In genomic region chr1:57281324-57281723, GRCh38 we compare ENCODE assay signal across 20 cellular contexts.
DNase-seq lines count a peak whose midpoint lies in the region; ATAC-seq, FAIRE-seq and TF ChIP-seq lines count a peak whose summit lies in the region.
"Had no signal": no experiment of that assay in that cellular context is flagged by ENCODE, and none has a peak within 500 bp of the region (broad histone marks: within the 10 kb centered on the region; RNA-seq: fewer than 3 reads in every experiment).

No MANE protein-coding gene starts in this region.

- FAIRE-seq in HTR-8/SVneo (lab: Jason Lieb, UNC), result no peak
- FAIRE-seq: H54 had no signal

- CTCF ChIA-PET in GM10248 (lab: Yijun Ruan, JAX), result no interaction called here

- H3K27me3 Mint-ChIP-seq in osteocyte (ENCODE audit: unreplicated experiment), result peaks cover 15% of the 10 kb centered on the region
- H3K27me3 Mint-ChIP-seq in activated T-helper 2 cell treated with anti-CD3 and anti-CD28 coated beads, Interferon-gamma antibody, Interleukin-2, Interleukin-4, amounts not matched to agents 10 μg/mL and 5 μg/mL and 100 μg/mL, durations not matched to agents 14 hours and 24 hours and 36 hours (ENCODE audit: low read depth), result peaks cover 2% of the 10 kb centered on the region

- ATAC-seq in SK-N-SH treated with all-trans-retinoic acid at 6 μM for 48 hours (no peak), foreskin keratinocyte (no peak), HG03139 (IDR thresholded peaks at IDR 0.05; ENCODE audit: unreplicated experiment) (no peak)

- H3K36me3 ChIP-seq in HUES48 (ENCODE audit: control insufficient read depth, insufficient read depth, low read length), result no peaks in the 10 kb centered on the region
- H3K36me3 ChIP-seq: SJCRH30 had no signal

- H3K4me3 Mint-ChIP-seq in osteocyte (ENCODE audit: unreplicated experiment), result no peak overlapping the region
- no peak overlapping the region for H3K4me3 Mint-ChIP-seq in activated T-helper 2 cell treated with anti-CD3 and anti-CD28 coated beads, Interferon-gamma antibody, Interleukin-2, Interleukin-4, amounts not matched to agents 10 μg/mL and 5 μg/mL and 100 μg/mL, durations not matched to agents 14 hours and 24 hours and 36 hours (ENCODE audit: low read depth)
- H3K4me3 Mint-ChIP-seq: HFFc6 had no signal

- H3K9ac ChIP-seq in HUES48 (ENCODE audit: low read depth, low read length), result no peak overlapping the region

- intact Hi-C loops in activated T-helper 2 cell treated with anti-CD3 and anti-CD28 coated beads, Interferon-gamma antibody, Interleukin-2, Interleukin-4, amounts not matched to agents 10 μg/mL and 5 μg/mL and 100 μg/mL, durations not matched to agents 14 hours and 24 hours and 36 hours (cut with micrococcal nuclease), result no loop called here

- H3K27ac Mint-ChIP-seq in osteocyte (ENCODE audit: unreplicated experiment), result no peak overlapping the region
- H3K27ac Mint-ChIP-seq in activated T-helper 2 cell treated with anti-CD3 and anti-CD28 coated beads, Interferon-gamma antibody, Interleukin-2, Interleukin-4, amounts not matched to agents 10 μg/mL and 5 μg/mL and 100 μg/mL, durations not matched to agents 14 hours and 24 hours and 36 hours, result no peak overlapping the region
- H3K27ac Mint-ChIP-seq: HFFc6 had no signal

- no peak for TF ChIP-seq CTCF in foreskin keratinocyte (conservative IDR thresholded peaks at IDR 0.05)
- TF ChIP-seq CTCF in osteocyte (IDR thresholded peaks at IDR 0.05), result no peak
- TF ChIP-seq CTCF in GM10248 (IDR thresholded peaks at IDR 0.05; ENCODE audit: control extremely low read depth, extremely low read depth, low read depth, missing control alignments), result no peak

- H3K27me3 ChIP-seq in HUES48 (ENCODE audit: control insufficient read depth, insufficient read depth, low read length) (no peaks in the 10 kb centered on the region), foreskin keratinocyte (no peaks in the 10 kb centered on the region)
- H3K27me3 ChIP-seq: SJCRH30 had no signal

- DNase-seq in foreskin keratinocyte (no peak), osteocyte (ENCODE audit: extremely low spot score, unreplicated experiment) (peak; percentile 38), HTR-8/SVneo (ENCODE audit: insufficient read length, low spot score) (no peak), GM10248 (ENCODE audit: extremely low spot score) (no peak)
- no peak for DNase-seq in activated T-helper 2 cell treated with anti-CD3 and anti-CD28 coated beads, Interferon-gamma antibody, Interleukin-2, Interleukin-4, amounts not matched to agents 10 μg/mL and 5 μg/mL and 100 μg/mL, durations not matched to agents 14 hours and 24 hours and 36 hours (ENCODE audit: low spot score)
- DNase-seq: C1 segment of cervical spinal cord; DMS 273 treated with DMSO at 0.1 percent for 48 hours; HFFc6; NCI-H1105 treated with DMSO at 0.1 percent for 48 hours; NCI-H1694 treated with DMSO at 0.1 percent for 48 hours; NCI-H2107; NCI-H345; NCI-H526; NK-92 treated with Interleukin-12 subunit alpha and Interleukin-12 subunit beta, amount 100 ng/mL, for 24 hours; SJCRH30 had no signal

- H3K4me3 ChIP-seq in HUES48 (ENCODE audit: low read depth, low read length), result no peak overlapping the region
- H3K4me3 ChIP-seq: SJCRH30 had no signal

- no peaks in the 10 kb centered on the region for H3K4me1 Mint-ChIP-seq in osteocyte (ENCODE audit: unreplicated experiment)
- H3K4me1 Mint-ChIP-seq in activated T-helper 2 cell treated with anti-CD3 and anti-CD28 coated beads, Interferon-gamma antibody, Interleukin-2, Interleukin-4, amounts not matched to agents 10 μg/mL and 5 μg/mL and 100 μg/mL, durations not matched to agents 14 hours and 24 hours and 36 hours (ENCODE audit: low read depth), result no peaks in the 10 kb centered on the region

- no peaks in the 10 kb centered on the region for H3K9me3 ChIP-seq in HUES48 (ENCODE audit: control insufficient read depth, insufficient read depth, low read length)
- H3K9me3 ChIP-seq: SJCRH30 had no signal

- POLR2A ChIA-PET in GM10248 (lab: Yijun Ruan, JAX), result no interaction called here

- no peaks in the 10 kb centered on the region for H3K36me3 Mint-ChIP-seq in osteocyte (ENCODE audit: unreplicated experiment)
- no peaks in the 10 kb centered on the region for H3K36me3 Mint-ChIP-seq in activated T-helper 2 cell treated with anti-CD3 and anti-CD28 coated beads, Interferon-gamma antibody, Interleukin-2, Interleukin-4, amounts not matched to agents 10 μg/mL and 5 μg/mL and 100 μg/mL, durations not matched to agents 14 hours and 24 hours and 36 hours (ENCODE audit: low read depth)

- H3K9me3 Mint-ChIP-seq in osteocyte (ENCODE audit: unreplicated experiment), result no peaks in the 10 kb centered on the region
- no peaks in the 10 kb centered on the region for H3K9me3 Mint-ChIP-seq in activated T-helper 2 cell treated with anti-CD3 and anti-CD28 coated beads, Interferon-gamma antibody, Interleukin-2, Interleukin-4, amounts not matched to agents 10 μg/mL and 5 μg/mL and 100 μg/mL, durations not matched to agents 14 hours and 24 hours and 36 hours

- H3K4me1 ChIP-seq in HUES48 (ENCODE audit: control insufficient read depth, insufficient read depth, low read length) (no peaks in the 10 kb centered on the region), foreskin keratinocyte (peaks cover 16% of the 10 kb centered on the region)
- H3K4me1 ChIP-seq: SJCRH30 had no signal

- peak overlapping the region; percentile 72 for H3K27ac ChIP-seq in HUES48 (ENCODE audit: low read depth, low read length)
- peak overlapping the region; percentile 79 for H3K27ac ChIP-seq in foreskin keratinocyte
- H3K27ac ChIP-seq: RWPE1, SJCRH30 had no signal

TF ChIP-seq in SK-N-SH treated with all-trans-retinoic acid at 6 μM for 48 hours, 23 proteins besides CTCF, POLR2A, EP300 and RAD21:
- TF ChIP-seq ESRRG (CRISPR knock-in tag; IDR thresholded peaks at IDR 0.05) (no peak), TCF4 (CRISPR knock-in tag; IDR thresholded peaks at IDR 0.05; ENCODE audit: borderline replicate concordance) (peak; percentile 42; the same call in 1 of the 2 replicates)
- TF ChIP-seq, protein P1, sequence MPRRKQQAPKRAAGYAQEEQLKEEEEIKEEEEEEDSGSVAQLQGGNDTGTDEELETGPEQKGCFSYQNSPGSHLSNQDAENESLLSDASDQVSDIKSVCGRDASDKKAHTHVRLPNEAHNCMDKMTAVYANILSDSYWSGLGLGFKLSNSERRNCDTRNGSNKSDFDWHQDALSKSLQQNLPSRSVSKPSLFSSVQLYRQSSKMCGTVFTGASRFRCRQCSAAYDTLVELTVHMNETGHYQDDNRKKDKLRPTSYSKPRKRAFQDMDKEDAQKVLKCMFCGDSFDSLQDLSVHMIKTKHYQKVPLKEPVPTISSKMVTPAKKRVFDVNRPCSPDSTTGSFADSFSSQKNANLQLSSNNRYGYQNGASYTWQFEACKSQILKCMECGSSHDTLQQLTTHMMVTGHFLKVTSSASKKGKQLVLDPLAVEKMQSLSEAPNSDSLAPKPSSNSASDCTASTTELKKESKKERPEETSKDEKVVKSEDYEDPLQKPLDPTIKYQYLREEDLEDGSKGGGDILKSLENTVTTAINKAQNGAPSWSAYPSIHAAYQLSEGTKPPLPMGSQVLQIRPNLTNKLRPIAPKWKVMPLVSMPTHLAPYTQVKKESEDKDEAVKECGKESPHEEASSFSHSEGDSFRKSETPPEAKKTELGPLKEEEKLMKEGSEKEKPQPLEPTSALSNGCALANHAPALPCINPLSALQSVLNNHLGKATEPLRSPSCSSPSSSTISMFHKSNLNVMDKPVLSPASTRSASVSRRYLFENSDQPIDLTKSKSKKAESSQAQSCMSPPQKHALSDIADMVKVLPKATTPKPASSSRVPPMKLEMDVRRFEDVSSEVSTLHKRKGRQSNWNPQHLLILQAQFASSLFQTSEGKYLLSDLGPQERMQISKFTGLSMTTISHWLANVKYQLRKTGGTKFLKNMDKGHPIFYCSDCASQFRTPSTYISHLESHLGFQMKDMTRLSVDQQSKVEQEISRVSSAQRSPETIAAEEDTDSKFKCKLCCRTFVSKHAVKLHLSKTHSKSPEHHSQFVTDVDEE (CRISPR knock-in tag; IDR thresholded peaks at IDR 0.05), result 0 out of 2 replicates have a peak, but pooled peaks have one; percentile 58
